In genomic region chr3:164524201-164524600, GRCh38 we compare ENCODE assay signal across 23 cellular contexts.
DNase-seq lines count a peak whose midpoint lies in the region; ATAC-seq and TF ChIP-seq lines count a peak whose summit lies in the region.
"Had no signal": no experiment of that assay in that cellular context is flagged by ENCODE, and none has a peak within 500 bp of the region (broad histone marks: within the 10 kb centered on the region; RNA-seq: fewer than 3 reads in every experiment).

No MANE protein-coding gene starts in this region.

- no peak overlapping the region for H3K27ac Mint-ChIP-seq in stimulated activated effector memory CD8-positive, alpha-beta T cell treated with anti-CD3 and anti-CD28 coated beads, Interleukin-12 subunit alpha, Interleukin-12 subunit beta, amount 100 ng/mL, for 72 hours
- H3K27ac Mint-ChIP-seq: CD14-positive monocyte; CD8-positive, alpha-beta memory T cell had no signal

- CTCF ChIA-PET in PC-3 (lab: Charles Lee): no interaction called here

- H3K36me3 Mint-ChIP-seq in stimulated activated effector memory CD8-positive, alpha-beta T cell treated with anti-CD3 and anti-CD28 coated beads, Interleukin-12 subunit alpha, Interleukin-12 subunit beta, amount 100 ng/mL, for 72 hours: no peaks in the 10 kb centered on the region
- H3K36me3 Mint-ChIP-seq: CD14-positive monocyte; CD8-positive, alpha-beta memory T cell had no signal

- H3K27me3 ChIP-seq in PC-3 (ENCODE audit: low read length): no peaks in the 10 kb centered on the region
- no peaks in the 10 kb centered on the region for H3K27me3 ChIP-seq in liver (ENCODE audit: control insufficient read depth in 4 of 4, insufficient read depth in 4 of 4, low read length in 3 of 4)
- H3K27me3 ChIP-seq in colonic mucosa: no peaks in the 10 kb centered on the region
- H3K27me3 ChIP-seq: BE2C, MG63 had no signal

- TF ChIP-seq CTCF in PC-3 (conservative IDR thresholded peaks at IDR 0.05; ENCODE audit: low read depth, low read length) (no peak), liver (IDR thresholded peaks at IDR 0.05; ENCODE audit: low read depth, low read length, missing input control) (no peak), colonic mucosa (IDR thresholded peaks at IDR 0.05) (no peak)

- no peaks in the 10 kb centered on the region for H4K20me1 ChIP-seq in PC-3 (ENCODE audit: low read length)

- peaks cover 19% of the 10 kb centered on the region for H3K9me3 Mint-ChIP-seq in stimulated activated effector memory CD8-positive, alpha-beta T cell treated with anti-CD3 and anti-CD28 coated beads, Interleukin-12 subunit alpha, Interleukin-12 subunit beta, amount 100 ng/mL, for 72 hours

- no peak overlapping the region for H3K9ac ChIP-seq in PC-3 (ENCODE audit: low read length)
- H3K9ac ChIP-seq in liver (ENCODE audit: low read depth in 1 of 2, low read length in 2 of 2): no peak overlapping the region
- no peak overlapping the region for H3K9ac ChIP-seq in colonic mucosa (ENCODE audit: low read depth in 2 of 2, low read length in 2 of 2)

- H3K9me2 ChIP-seq in PC-3 (replicated peaks; ENCODE audit: low read length): 0 out of 2 replicates have a peak, but pooled peaks cover 2% of the 10 kb centered on the region

- no peak overlapping the region for H3K4me3 ChIP-seq in PC-3 (ENCODE audit: low read length)
- no peak overlapping the region for H3K4me3 ChIP-seq in liver (ENCODE audit: low read depth in 1 of 3, low read length in 3 of 3)
- no peak overlapping the region for H3K4me3 ChIP-seq in colonic mucosa
- H3K4me3 ChIP-seq: MG63, PC-9 had no signal

- no peak overlapping the region for H3K4me3 Mint-ChIP-seq in stimulated activated effector memory CD8-positive, alpha-beta T cell treated with anti-CD3 and anti-CD28 coated beads, Interleukin-12 subunit alpha, Interleukin-12 subunit beta, amount 100 ng/mL, for 72 hours
- H3K4me3 Mint-ChIP-seq: CD14-positive monocyte; CD8-positive, alpha-beta memory T cell had no signal

- H3K36me3 ChIP-seq in PC-3 (ENCODE audit: low read depth, low read length) (no peaks in the 10 kb centered on the region), liver (ENCODE audit: control insufficient read depth in 4 of 4, insufficient read depth in 3 of 4, low read depth in 1 of 4, low read length in 3 of 4) (no peaks in the 10 kb centered on the region), colonic mucosa (no peaks in the 10 kb centered on the region)
- H3K36me3 ChIP-seq: BE2C, MG63 had no signal

- no TSS peak for BruUV-seq in PC-3 (replicated peaks; lab: Mats Ljungman, UMichigan)

- H3K9me3 ChIP-seq in PC-3 (ENCODE audit: low read length) (peaks cover 4% of the 10 kb centered on the region; the same call in 1 of the 2 replicates), liver (ENCODE audit: control insufficient read depth in 4 of 4, low read length in 3 of 4) (no peaks in the 10 kb centered on the region), colonic mucosa (no peaks in the 10 kb centered on the region)
- H3K9me3 ChIP-seq: BE2C, MG63 had no signal

- H3K4me1 ChIP-seq in PC-3 (ENCODE audit: insufficient read depth, low read length) (0 out of 2 replicates have a peak, but pooled peaks cover 5% of the 10 kb centered on the region), liver (ENCODE audit: control insufficient read depth in 4 of 4, insufficient read depth in 4 of 4, low read length in 3 of 4) (peaks cover 0 to 8% (median 6%) of the 10 kb centered on the region in 4 donors), colonic mucosa (no peaks in the 10 kb centered on the region)
- H3K4me1 ChIP-seq: BE2C had no signal

- H3K27ac ChIP-seq in PC-3 (ENCODE audit: low read length) (no peak overlapping the region), liver (ENCODE audit: low read depth in 1 of 2, low read length in 2 of 2) (no peak overlapping the region), colonic mucosa (no peak overlapping the region)
- H3K27ac ChIP-seq: PC-9 had no signal

- H3K79me2 ChIP-seq in PC-3 (ENCODE audit: low read length): no peaks in the 10 kb centered on the region

- no peaks in the 10 kb centered on the region for H3F3A ChIP-seq in PC-3 (ENCODE audit: low read length, unreplicated experiment)

- ATAC-seq in PC-3 (peak; percentile 62; the same call in 1 of the 2 replicates), HG03097 (IDR thresholded peaks at IDR 0.05; ENCODE audit: low FRiP score, unreplicated experiment) (no peak)
- no peak for ATAC-seq in stimulated activated effector memory CD8-positive, alpha-beta T cell treated with anti-CD3 and anti-CD28 coated beads, Interleukin-12 subunit alpha, Interleukin-12 subunit beta, amount 100 ng/mL, for 72 hours

- H2AFZ ChIP-seq in PC-3 (ENCODE audit: low read length): no peak overlapping the region
- H2AFZ ChIP-seq: PC-9 had no signal

- TF ChIP-seq RAD21 in liver (IDR thresholded peaks at IDR 0.05): peak in 1 of 2 donors; percentile 54

- peak; percentile 9 for DNase-seq in COLO668 (lab: John Stamatoyannopoulos, UW; ENCODE audit: unreplicated experiment)
- DNase-seq in HuH-7.5 (ENCODE audit: low spot score): peak; percentile 15
- DNase-seq in PC-3: peak; percentile 14
- DNase-seq in NCI-H510A (lab: John Stamatoyannopoulos, UW): no peak
- no peak for DNase-seq in stimulated activated effector memory CD8-positive, alpha-beta T cell treated with anti-CD3 and anti-CD28 coated beads, Interleukin-12 subunit alpha, Interleukin-12 subunit beta, amount 100 ng/mL, for 72 hours (ENCODE audit: low spot score in 2 of 2)
- DNase-seq in colonic mucosa: no peak
- DNase-seq: 8988T; ACHN; BE2C; CD8-positive, alpha-beta memory T cell; DMS153; H7; KBM-7; MG63; NCI-H1105 treated with DMSO at 0.1 percent for 48 hours; NCI-H1694 treated with DMSO at 0.1 percent for 48 hours; NCI-H2227 treated with DMSO at 0.1 percent for 48 hours; NCI-H774; PC-9; Right ventricle myocardium superior had no signal

- H3K4me2 ChIP-seq in PC-3 (ENCODE audit: low read length): no peak overlapping the region
- H3K4me2 ChIP-seq: PC-9 had no signal

- POLR2A ChIA-PET in PC-3 (lab: Charles Lee; ENCODE audit: unreplicated experiment): interaction anchor here (0.5 kb wide), 1 partner anchor 1054 kb away, joined by 18 read pairs; no protein-coding TSS in a partner anchor

- H3K4me1 Mint-ChIP-seq in stimulated activated effector memory CD8-positive, alpha-beta T cell treated with anti-CD3 and anti-CD28 coated beads, Interleukin-12 subunit alpha, Interleukin-12 subunit beta, amount 100 ng/mL, for 72 hours: no peaks in the 10 kb centered on the region
- H3K4me1 Mint-ChIP-seq: CD14-positive monocyte; CD8-positive, alpha-beta memory T cell had no signal

- intact Hi-C loops in PC-3 (cut with micrococcal nuclease): no loop called here
- intact Hi-C loops in colonic mucosa (cut with DNase I): no loop called here

TF ChIP-seq in liver, 16 proteins besides CTCF, POLR2A, EP300 and RAD21 (continues in another document):
- TF ChIP-seq HNF4A (conservative IDR thresholded peaks at IDR 0.05) (peak; percentile 74 to 90), FOXA1 (IDR thresholded peaks at IDR 0.05) (peak; percentile 72), RXRA (IDR thresholded peaks at IDR 0.05) (peak; percentile 53 to 78), HNF4G (IDR thresholded peaks at IDR 0.05) (no peak), GABPA (IDR thresholded peaks at IDR 0.05 in 1 of 2, conservative IDR thresholded peaks at IDR 0.05 in 1 of 2) (no peak), TAF1 (conservative IDR thresholded peaks at IDR 0.05) (no peak), JUND (IDR thresholded peaks at IDR 0.05) (peak; percentile 60 to 69), YY1 (IDR thresholded peaks at IDR 0.05) (peak; percentile 34), MAX (IDR thresholded peaks at IDR 0.05) (peak; percentile 35), NR2F2 (IDR thresholded peaks at IDR 0.05) (no peak), FOXA2 (IDR thresholded peaks at IDR 0.05) (peak; percentile 77)
- TF ChIP-seq, protein P1, sequence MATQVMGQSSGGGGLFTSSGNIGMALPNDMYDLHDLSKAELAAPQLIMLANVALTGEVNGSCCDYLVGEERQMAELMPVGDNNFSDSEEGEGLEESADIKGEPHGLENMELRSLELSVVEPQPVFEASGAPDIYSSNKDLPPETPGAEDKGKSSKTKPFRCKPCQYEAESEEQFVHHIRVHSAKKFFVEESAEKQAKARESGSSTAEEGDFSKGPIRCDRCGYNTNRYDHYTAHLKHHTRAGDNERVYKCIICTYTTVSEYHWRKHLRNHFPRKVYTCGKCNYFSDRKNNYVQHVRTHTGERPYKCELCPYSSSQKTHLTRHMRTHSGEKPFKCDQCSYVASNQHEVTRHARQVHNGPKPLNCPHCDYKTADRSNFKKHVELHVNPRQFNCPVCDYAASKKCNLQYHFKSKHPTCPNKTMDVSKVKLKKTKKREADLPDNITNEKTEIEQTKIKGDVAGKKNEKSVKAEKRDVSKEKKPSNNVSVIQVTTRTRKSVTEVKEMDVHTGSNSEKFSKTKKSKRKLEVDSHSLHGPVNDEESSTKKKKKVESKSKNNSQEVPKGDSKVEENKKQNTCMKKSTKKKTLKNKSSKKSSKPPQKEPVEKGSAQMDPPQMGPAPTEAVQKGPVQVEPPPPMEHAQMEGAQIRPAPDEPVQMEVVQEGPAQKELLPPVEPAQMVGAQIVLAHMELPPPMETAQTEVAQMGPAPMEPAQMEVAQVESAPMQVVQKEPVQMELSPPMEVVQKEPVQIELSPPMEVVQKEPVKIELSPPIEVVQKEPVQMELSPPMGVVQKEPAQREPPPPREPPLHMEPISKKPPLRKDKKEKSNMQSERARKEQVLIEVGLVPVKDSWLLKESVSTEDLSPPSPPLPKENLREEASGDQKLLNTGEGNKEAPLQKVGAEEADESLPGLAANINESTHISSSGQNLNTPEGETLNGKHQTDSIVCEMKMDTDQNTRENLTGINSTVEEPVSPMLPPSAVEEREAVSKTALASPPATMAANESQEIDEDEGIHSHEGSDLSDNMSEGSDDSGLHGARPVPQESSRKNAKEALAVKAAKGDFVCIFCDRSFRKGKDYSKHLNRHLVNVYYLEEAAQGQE (IDR thresholded peaks at IDR 0.05): peak; percentile 25

Comparison
In these comparisons a context has a peak if more than half of its experiments do, and no peak if none do; other contexts are left out.
1. DNase-seq: peak in COLO668 (single experiment), HuH-7.5 (single experiment) and PC-3 (single experiment); none in NCI-H510A (single experiment), stimulated activated effector memory CD8-positive, alpha-beta T cell treated with anti-CD3 and anti-CD28 coated beads, Interleukin-12 subunit alpha, Interleukin-12 subunit beta, amount 100 ng/mL, for 72 hours (0 of 2) and colonic mucosa (single experiment).